19 cellular contexts compared by ENCODE assay signal in genomic region chr1:190102757-190103326, GRCh38.
A peak's percentile ranks its signal among the peaks of the same experiment; 100 is the strongest.
DNase-seq lines count a peak whose midpoint lies in the region; ATAC-seq and TF ChIP-seq lines count a peak whose summit lies in the region.
"Had no signal": no experiment of that assay in that cellular context is flagged by ENCODE, and none has a peak within 500 bp of the region (broad histone marks: within the 10 kb centered on the region; RNA-seq: fewer than 3 reads in every experiment).

No MANE protein-coding gene starts in this region.

- H3K9me3 ChIP-seq in PC-9 (ENCODE audit: insufficient read depth, low read depth), result no peaks in the 10 kb centered on the region; the same call in 1 of the 2 replicates
- H3K9me3 ChIP-seq in hepatocyte (ENCODE audit: low read depth), result no peaks in the 10 kb centered on the region
- H3K9me3 ChIP-seq: HAP-1 had no signal

- H3K27me3 ChIP-seq in PC-9 (ENCODE audit: insufficient read depth, low read depth) (no peaks in the 10 kb centered on the region), hepatocyte (no peaks in the 10 kb centered on the region)

- DNase-seq in HuH-7 (ENCODE audit: low spot score), result peak; percentile 28
- DNase-seq in PC-9, result no peak
- DNase-seq in hepatocyte (ENCODE audit: low spot score), result no peak
- peak; percentile 15 for DNase-seq in renal cortical epithelial cell (ENCODE audit: low read depth)
- no peak for DNase-seq in activated naive CD4-positive, alpha-beta T cell treated with Interleukin-2 at 50 U/mL for 16 hours
- no peak for DNase-seq in anterior cingulate cortex (lab: John Stamatoyannopoulos, UW)
- no peak for DNase-seq in stimulated activated effector memory CD8-positive, alpha-beta T cell treated with anti-CD3 and anti-CD28 coated beads, Interleukin-12 subunit alpha, Interleukin-12 subunit beta, amount 100 ng/mL, for 72 hours (ENCODE audit: low spot score in 2 of 2)
- DNase-seq: ACHN, AML-193, GDM1, GM23248, NCI-H1105, NCI-H1694 treated with DMSO at 0.1 percent for 48 hours, NCI-H774, OCI-M1 had no signal

- intact Hi-C loops in PC-9 (cut with micrococcal nuclease; ENCODE audit: unreplicated experiment), result no loop called here

- H2AFZ ChIP-seq in PC-9 (peak overlapping the region; percentile 75), hepatocyte (peak overlapping the region; percentile 19)
- H2AFZ ChIP-seq: GM23248 had no signal

- ATAC-seq in stimulated activated effector memory CD8-positive, alpha-beta T cell treated with anti-CD3 and anti-CD28 coated beads, Interleukin-12 subunit alpha, Interleukin-12 subunit beta, amount 100 ng/mL, for 72 hours, result no peak

- H3K4me2 ChIP-seq in PC-9, result no peak overlapping the region
- H3K4me2 ChIP-seq in hepatocyte, result peak overlapping the region; percentile 43

- H3K36me3 ChIP-seq in PC-9 (ENCODE audit: low read depth), result no peaks in the 10 kb centered on the region
- H3K36me3 ChIP-seq in hepatocyte (replicated peaks; ENCODE audit: insufficient read depth, low read depth), result no peaks in the 10 kb centered on the region
- H3K36me3 ChIP-seq: HAP-1 had no signal

- no peaks in the 10 kb centered on the region for H3F3A ChIP-seq in PC-9 (ENCODE audit: insufficient read depth, low read depth)

- H3K4me1 ChIP-seq in PC-9 (replicated peaks; ENCODE audit: insufficient read depth) (no peaks in the 10 kb centered on the region), hepatocyte (ENCODE audit: insufficient read depth) (peaks cover 14% of the 10 kb centered on the region)
- H3K4me1 ChIP-seq: HAP-1 had no signal

- no peak overlapping the region for H3K4me3 ChIP-seq in PC-9
- no peak overlapping the region for H3K4me3 ChIP-seq in hepatocyte
- H3K4me3 ChIP-seq: GM23248, HAP-1 had no signal

- no peaks in the 10 kb centered on the region for H3K4me1 Mint-ChIP-seq in stimulated activated effector memory CD8-positive, alpha-beta T cell treated with anti-CD3 and anti-CD28 coated beads, Interleukin-12 subunit alpha, Interleukin-12 subunit beta, amount 100 ng/mL, for 72 hours
- H3K4me1 Mint-ChIP-seq: IgD-negative memory B cell had no signal

- POLR2A ChIA-PET in PC-9 (lab: Charles Lee; ENCODE audit: unreplicated experiment), result no interaction called here

- peaks cover 18% of the 10 kb centered on the region for H3K9me3 Mint-ChIP-seq in stimulated activated effector memory CD8-positive, alpha-beta T cell treated with anti-CD3 and anti-CD28 coated beads, Interleukin-12 subunit alpha, Interleukin-12 subunit beta, amount 100 ng/mL, for 72 hours

- CTCF ChIA-PET in PC-9 (lab: Charles Lee), result no interaction called here

- no peak overlapping the region for H3K27ac Mint-ChIP-seq in stimulated activated effector memory CD8-positive, alpha-beta T cell treated with anti-CD3 and anti-CD28 coated beads, Interleukin-12 subunit alpha, Interleukin-12 subunit beta, amount 100 ng/mL, for 72 hours
- H3K27ac Mint-ChIP-seq: IgD-negative memory B cell had no signal

- H3K4me3 Mint-ChIP-seq in stimulated activated effector memory CD8-positive, alpha-beta T cell treated with anti-CD3 and anti-CD28 coated beads, Interleukin-12 subunit alpha, Interleukin-12 subunit beta, amount 100 ng/mL, for 72 hours, result no peak overlapping the region
- H3K4me3 Mint-ChIP-seq: IgD-negative memory B cell had no signal

- WGBS in hepatocyte (ENCODE audit: low lambda C conversion rate, missing lambda C conversion rate), result 60% methylated on average over 5 of the region's 5 CpGs

- TF ChIP-seq CTCF in PC-9 (conservative IDR thresholded peaks at IDR 0.05) (no peak), hepatocyte (IDR thresholded peaks at IDR 0.05; ENCODE audit: poor library complexity) (no peak)

- no peak overlapping the region for H3K27ac ChIP-seq in PC-9
- H3K27ac ChIP-seq in hepatocyte, result peak overlapping the region; percentile 84
- H3K27ac ChIP-seq: C4-2B, GM23248, RWPE1 had no signal

- no peaks in the 10 kb centered on the region for H3K9me2 ChIP-seq in PC-9 (ENCODE audit: insufficient read depth)
- H3K9me2 ChIP-seq in hepatocyte (replicated peaks; ENCODE audit: insufficient read depth), result no peaks in the 10 kb centered on the region

- no TSS peak for BruUV-seq in PC-9 (replicated peaks; lab: Mats Ljungman, UMichigan)

- H3K79me2 ChIP-seq in PC-9 (ENCODE audit: low read depth) (no peaks in the 10 kb centered on the region), hepatocyte (no peaks in the 10 kb centered on the region)

- no peaks in the 10 kb centered on the region for H3K36me3 Mint-ChIP-seq in stimulated activated effector memory CD8-positive, alpha-beta T cell treated with anti-CD3 and anti-CD28 coated beads, Interleukin-12 subunit alpha, Interleukin-12 subunit beta, amount 100 ng/mL, for 72 hours
- H3K36me3 Mint-ChIP-seq: IgD-negative memory B cell had no signal

- H4K20me1 ChIP-seq in PC-9 (ENCODE audit: insufficient read depth) (no peaks in the 10 kb centered on the region), hepatocyte (ENCODE audit: insufficient read depth, poor library complexity, severe bottlenecking) (no peaks in the 10 kb centered on the region)

Comparison
In these comparisons a context has a peak if more than half of its experiments do, and no peak if none do; other contexts are left out.
1. DNase-seq: peak in HuH-7 (single experiment) and renal cortical epithelial cell (single experiment); none in PC-9 (0 of 2), hepatocyte (single experiment), activated naive CD4-positive, alpha-beta T cell treated with Interleukin-2 at 50 U/mL for 16 hours (single experiment), anterior cingulate cortex (0 of 58) and stimulated activated effector memory CD8-positive, alpha-beta T cell treated with anti-CD3 and anti-CD28 coated beads, Interleukin-12 subunit alpha, Interleukin-12 subunit beta, amount 100 ng/mL, for 72 hours (0 of 2).